In genomic region chr7:152086513-152086912, GRCh38 we compare ENCODE assay signal across 21 cellular contexts.
"Had no signal": no experiment of that assay in that cellular context is flagged by ENCODE, and none has a peak within 500 bp of the region (broad histone marks: within the 10 kb centered on the region; RNA-seq: fewer than 3 reads in every experiment).

No MANE protein-coding gene starts in this region.

- H3K36me3 ChIP-seq: colonic mucosa, esophagus muscularis mucosa, uterus had no signal

- H3K27ac ChIP-seq: colonic mucosa, dorsolateral prefrontal cortex, esophagus muscularis mucosa, left ventricle myocardium inferior, uterus had no signal

- H3K4me3 ChIP-seq: colonic mucosa, dorsolateral prefrontal cortex, esophagus muscularis mucosa, left ventricle myocardium inferior, uterus had no signal

- H3K4me1 ChIP-seq: colonic mucosa, esophagus muscularis mucosa, left ventricle myocardium inferior, uterus had no signal

- DNase-seq: activated B cell treated with CpG ODN at 0.5 μM for 24 hours; activated CD4-positive, alpha-beta T cell treated with anti-CD3 and anti-CD28 coated beads for 36 hours; activated CD4-positive, alpha-beta T cell treated with anti-CD3 and anti-CD28 coated beads, Interleukin-2, amount 50 U/mL, for 4 hours; activated CD8-positive, alpha-beta memory T cell treated with anti-CD3 and anti-CD28 coated beads, Interleukin-2, amount 50 U/mL, for 48 hours; activated naive CD4-positive, alpha-beta T cell treated with Interleukin-2 at 50 U/mL for 16 hours; activated naive CD8-positive, alpha-beta T cell treated with anti-CD3 and anti-CD28 coated beads for 36 hours; activated T-cell treated with anti-CD3 and anti-CD28 coated beads, Interleukin-2, amount 50 U/mL, for 4 hours; colonic mucosa; dorsolateral prefrontal cortex; glutamatergic neuron; hippocampal formation; left ventricle myocardium inferior; naive thymus-derived CD8-positive, alpha-beta T cell; stimulated activated CD4-positive, alpha-beta T cell treated with anti-CD3 and anti-CD28 coated beads, Interleukin-2, amount 100 ng/mL, for 48 hours; stimulated activated CD8-positive, alpha-beta memory T cell treated with anti-CD3 and anti-CD28 coated beads, Interleukin-4, amount 100 ng/mL, for 48 hours; stimulated activated naive B cell treated with anti-CD40 and anti-IgM and Interleukin-4, amounts not matched to agents 10 μg/mL and 1 μg/mL and 100 μg/mL, for 72 hours; trophoblast cell; uterus had no signal

- ATAC-seq: activated CD4-positive, alpha-beta T cell treated with anti-CD3 and anti-CD28 coated beads for 36 hours; activated T-cell treated with anti-CD3 and anti-CD28 coated beads, Interleukin-2, amount 50 U/mL, for 4 hours; naive thymus-derived CD8-positive, alpha-beta T cell; stimulated activated naive B cell treated with anti-CD40 and anti-IgM and Interleukin-4, amounts not matched to agents 10 μg/mL and 1 μg/mL and 100 μg/mL, for 72 hours had no signal

- H3K27me3 ChIP-seq: colonic mucosa, dorsolateral prefrontal cortex, esophagus muscularis mucosa, uterus had no signal

- H3K9me3 ChIP-seq: colonic mucosa had no signal

- FAIRE-seq: astrocyte, frontal cortex had no signal
